ENCODE assay signal across 15 cellular contexts in the genomic region with DNA sequence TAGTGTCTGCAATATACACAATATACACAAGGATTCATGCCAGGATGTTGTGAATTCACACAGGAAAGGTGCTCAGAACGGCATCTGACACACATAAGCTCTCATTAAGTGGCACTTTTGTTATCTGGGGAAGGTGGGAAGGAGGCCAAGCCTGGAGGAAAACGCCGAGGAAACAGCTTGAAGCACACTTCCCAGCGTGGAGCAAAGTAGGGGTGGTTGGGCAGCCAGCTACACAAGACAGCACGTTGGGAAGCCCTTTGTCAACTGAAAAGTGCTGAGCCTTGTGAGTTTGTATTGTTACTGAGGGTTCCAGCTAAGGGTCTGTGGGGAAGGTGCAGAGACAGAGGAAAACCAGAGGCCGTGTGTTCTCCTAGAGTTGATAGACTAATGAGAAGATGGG.
A peak's percentile ranks its signal among the peaks of the same experiment; 100 is the strongest.
DNase-seq lines count a peak whose midpoint lies in the region; ATAC-seq and TF ChIP-seq lines count a peak whose summit lies in the region.
"Had no signal": no experiment of that assay in that cellular context is flagged by ENCODE, and none has a peak within 500 bp of the region (broad histone marks: within the 10 kb centered on the region; RNA-seq: fewer than 3 reads in every experiment).

No MANE protein-coding gene starts in this region.

- peaks cover 14% of the 10 kb centered on the region for H3K4me1 Mint-ChIP-seq in endodermal cell
- H3K4me1 Mint-ChIP-seq in stimulated activated naive B cell treated with anti-CD40 and anti-IgM and Interleukin-4, amounts not matched to agents 10 μg/mL and 1 μg/mL and 100 μg/mL, for 72 hours: no peaks in the 10 kb centered on the region

- peak; percentile 41 for DNase-seq in DMS79 treated with DMSO at 0.1 percent for 48 hours (lab: John Stamatoyannopoulos, UW)
- DNase-seq in NCI-H1092 (lab: John Stamatoyannopoulos, UW): peak; percentile 61
- no peak for DNase-seq in endodermal cell
- peak; percentile 26 for DNase-seq in posterior vena cava (ENCODE audit: low spot score)
- no peak for DNase-seq in NCI-H510A treated with DMSO at 0.1 percent for 48 hours (lab: John Stamatoyannopoulos, UW)
- no peak for DNase-seq in stimulated activated naive B cell treated with anti-CD40 and anti-IgM and Interleukin-4, amounts not matched to agents 10 μg/mL and 1 μg/mL and 100 μg/mL, for 72 hours
- DNase-seq: ACHN; CD4-positive, alpha-beta memory T cell; GOT3; MG63; NCI-H1930; NCI-H69; SHP77 had no signal

- no peak overlapping the region for H3K4me3 Mint-ChIP-seq in endodermal cell
- H3K4me3 Mint-ChIP-seq in stimulated activated naive B cell treated with anti-CD40 and anti-IgM and Interleukin-4, amounts not matched to agents 10 μg/mL and 1 μg/mL and 100 μg/mL, for 72 hours: no peak overlapping the region
- H3K4me3 Mint-ChIP-seq: CD4-positive, alpha-beta memory T cell had no signal

- H3K9ac ChIP-seq in endodermal cell (ENCODE audit: extremely low read depth, low read length, poor library complexity, severe bottlenecking): no peak overlapping the region

- ATAC-seq in HG02610 (IDR thresholded peaks at IDR 0.05; ENCODE audit: unreplicated experiment) (no peak), GM18909 (IDR thresholded peaks at IDR 0.05; ENCODE audit: poor library complexity, unreplicated experiment) (no peak)
- no peak for ATAC-seq in stimulated activated naive B cell treated with anti-CD40 and anti-IgM and Interleukin-4, amounts not matched to agents 10 μg/mL and 1 μg/mL and 100 μg/mL, for 72 hours (replicated peaks)

- peaks cover 4% of the 10 kb centered on the region for H3K27me3 Mint-ChIP-seq in endodermal cell (ENCODE audit: insufficient read depth)
- peaks cover 22 to 24% of the 10 kb centered on the region in 2 donors for H3K27me3 Mint-ChIP-seq in stimulated activated naive B cell treated with anti-CD40 and anti-IgM and Interleukin-4, amounts not matched to agents 10 μg/mL and 1 μg/mL and 100 μg/mL, for 72 hours

- H3K9me3 ChIP-seq in endodermal cell (ENCODE audit: control insufficient read depth, low read length): no peaks in the 10 kb centered on the region
- H3K9me3 ChIP-seq: MG63 had no signal

- intact Hi-C loops in posterior vena cava (cut with DNase I): no loop called here

- H3K27me3 ChIP-seq in endodermal cell (ENCODE audit: control insufficient read depth, insufficient read depth, low read length, poor library complexity, severe bottlenecking): no peaks in the 10 kb centered on the region
- H3K27me3 ChIP-seq: MG63 had no signal

- H3K27ac Mint-ChIP-seq in endodermal cell: peak overlapping the region; percentile 20
- no peak overlapping the region for H3K27ac Mint-ChIP-seq in stimulated activated naive B cell treated with anti-CD40 and anti-IgM and Interleukin-4, amounts not matched to agents 10 μg/mL and 1 μg/mL and 100 μg/mL, for 72 hours
- H3K27ac Mint-ChIP-seq: CD4-positive, alpha-beta memory T cell had no signal

- peaks cover 34% of the 10 kb centered on the region for H3K36me3 Mint-ChIP-seq in endodermal cell (ENCODE audit: low read depth)
- no peaks in the 10 kb centered on the region for H3K36me3 Mint-ChIP-seq in stimulated activated naive B cell treated with anti-CD40 and anti-IgM and Interleukin-4, amounts not matched to agents 10 μg/mL and 1 μg/mL and 100 μg/mL, for 72 hours
- H3K36me3 Mint-ChIP-seq: CD4-positive, alpha-beta memory T cell had no signal

- no peaks in the 10 kb centered on the region for H3K4me1 ChIP-seq in endodermal cell (ENCODE audit: control insufficient read depth, insufficient read depth, low read length)

- 50 to 74% methylated on average over 6 of the region's 6 CpGs for WGBS in endodermal cell (ENCODE audit: insufficient coverage in 1 of 2, insufficient read length in 1 of 2), 2 experiments

- H3K9me3 Mint-ChIP-seq in endodermal cell: no peaks in the 10 kb centered on the region
- H3K9me3 Mint-ChIP-seq in stimulated activated naive B cell treated with anti-CD40 and anti-IgM and Interleukin-4, amounts not matched to agents 10 μg/mL and 1 μg/mL and 100 μg/mL, for 72 hours: no peaks in the 10 kb centered on the region

- H3K4me3 ChIP-seq in endodermal cell (ENCODE audit: low read length): no peak overlapping the region
- H3K4me3 ChIP-seq: MG63 had no signal

- H3K36me3 ChIP-seq in endodermal cell (ENCODE audit: control insufficient read depth, insufficient read depth, low read length): peaks cover 40% of the 10 kb centered on the region

- H3K27ac ChIP-seq in endodermal cell (ENCODE audit: low read depth, low read length): no peak overlapping the region

- TF ChIP-seq CTCF in endodermal cell (conservative IDR thresholded peaks at IDR 0.05): no peak

Comparison
In these comparisons a context has a peak if more than half of its experiments do, and no peak if none do; other contexts are left out.
1. DNase-seq: peak in DMS79 treated with DMSO at 0.1 percent for 48 hours (single experiment), NCI-H1092 (single experiment) and posterior vena cava (single experiment); none in endodermal cell (single experiment), NCI-H510A treated with DMSO at 0.1 percent for 48 hours (single experiment) and stimulated activated naive B cell treated with anti-CD40 and anti-IgM and Interleukin-4, amounts not matched to agents 10 μg/mL and 1 μg/mL and 100 μg/mL, for 72 hours (single experiment).